In genomic region chr1:61076728-61077675, GRCh38 we compare ENCODE assay signal across 8 cellular contexts. TPM values are rescaled to one million over a fixed set of nuclear protein-coding genes. Genes with fewer than 3 reads are reported as not detected.
DNase-seq lines count a peak whose midpoint lies in the region; ATAC-seq and TF ChIP-seq lines count a peak whose summit lies in the region.

No MANE protein-coding gene starts in this region.

- ATAC-seq in GM19025 (IDR thresholded peaks at IDR 0.05; ENCODE audit: low read depth, unreplicated experiment) (peak; percentile 78), HG03342 (IDR thresholded peaks at IDR 0.05; ENCODE audit: unreplicated experiment) (peak; percentile 78), left colon (peak; percentile 81)

- H2AFZ ChIP-seq in ACC112 (ENCODE audit: low read length, unreplicated experiment), result peak overlapping the region; percentile 90

- H3K79me2 ChIP-seq in ACC112 (ENCODE audit: control insufficient read depth, insufficient read depth, low read length, unreplicated experiment), result no peaks in the 10 kb centered on the region

- H3K36me3 ChIP-seq in ACC112 (ENCODE audit: insufficient read depth, low read length), result no peaks in the 10 kb centered on the region

- peak overlapping the region; percentile 83 for H3K4me3 ChIP-seq in ACC112 (ENCODE audit: low read depth, low read length)
- H3K4me3 ChIP-seq in choroid plexus epithelial cell (ENCODE audit: low read depth, low read length), result peak overlapping the region; percentile 72

- H3K27ac ChIP-seq in ACC112 (ENCODE audit: low read depth, low read length), result peak overlapping the region; percentile 76

- no peak for TF ChIP-seq CTCF in choroid plexus epithelial cell (conservative IDR thresholded peaks at IDR 0.05; ENCODE audit: low read depth, low read length)

- intact Hi-C loops in left colon (cut with DNase I, micrococcal nuclease), result loop anchor here in 1 of 2 donors (10.0 kb wide), 2 partner anchors 108 to 258 kb away; no protein-coding TSS in a partner anchor

- DNase-seq in NCI-H345 (lab: John Stamatoyannopoulos, UW) (peak; percentile 95), choroid plexus epithelial cell (ENCODE audit: low read depth) (peak; percentile 95), left colon (peak; percentile 92 to 94)
- peak; percentile 49 to 56 for DNase-seq in activated CD4-positive, alpha-beta T cell treated with anti-CD3 and anti-CD28 coated beads for 24 hours (ENCODE audit: low read depth in 2 of 2)
- DNase-seq in stimulated activated CD4-positive, alpha-beta T cell treated with anti-CD3 and anti-CD28 coated beads, Interleukin-1b, Interleukin-23, amount 100 ng/mL, for 48 hours, result peak; percentile 75

- H3K4me1 ChIP-seq in ACC112 (ENCODE audit: control insufficient read depth, insufficient read depth, low read length, unreplicated experiment), result peaks cover 30% of the 10 kb centered on the region

- H3K27me3 ChIP-seq in ACC112 (ENCODE audit: insufficient read depth, low read length), result no peaks in the 10 kb centered on the region

RNA-seq across cellular contexts. Expression of gene NFIA, which starts 5.4 kb away (rescaled TPM):
- total RNA-seq in left colon, result 10 to 100 TPM; 51.1 to 51.4 TPM

Comparison
In these comparisons a context has a peak if more than half of its experiments do, and no peak if none do; other contexts are left out.
1. Peak in every context shown above with its lines: DNase-seq, ATAC-seq, H3K4me3 ChIP-seq and H3K27ac ChIP-seq.